Comparison of ENCODE assay signal across 1 cellular context in the genomic region with DNA sequence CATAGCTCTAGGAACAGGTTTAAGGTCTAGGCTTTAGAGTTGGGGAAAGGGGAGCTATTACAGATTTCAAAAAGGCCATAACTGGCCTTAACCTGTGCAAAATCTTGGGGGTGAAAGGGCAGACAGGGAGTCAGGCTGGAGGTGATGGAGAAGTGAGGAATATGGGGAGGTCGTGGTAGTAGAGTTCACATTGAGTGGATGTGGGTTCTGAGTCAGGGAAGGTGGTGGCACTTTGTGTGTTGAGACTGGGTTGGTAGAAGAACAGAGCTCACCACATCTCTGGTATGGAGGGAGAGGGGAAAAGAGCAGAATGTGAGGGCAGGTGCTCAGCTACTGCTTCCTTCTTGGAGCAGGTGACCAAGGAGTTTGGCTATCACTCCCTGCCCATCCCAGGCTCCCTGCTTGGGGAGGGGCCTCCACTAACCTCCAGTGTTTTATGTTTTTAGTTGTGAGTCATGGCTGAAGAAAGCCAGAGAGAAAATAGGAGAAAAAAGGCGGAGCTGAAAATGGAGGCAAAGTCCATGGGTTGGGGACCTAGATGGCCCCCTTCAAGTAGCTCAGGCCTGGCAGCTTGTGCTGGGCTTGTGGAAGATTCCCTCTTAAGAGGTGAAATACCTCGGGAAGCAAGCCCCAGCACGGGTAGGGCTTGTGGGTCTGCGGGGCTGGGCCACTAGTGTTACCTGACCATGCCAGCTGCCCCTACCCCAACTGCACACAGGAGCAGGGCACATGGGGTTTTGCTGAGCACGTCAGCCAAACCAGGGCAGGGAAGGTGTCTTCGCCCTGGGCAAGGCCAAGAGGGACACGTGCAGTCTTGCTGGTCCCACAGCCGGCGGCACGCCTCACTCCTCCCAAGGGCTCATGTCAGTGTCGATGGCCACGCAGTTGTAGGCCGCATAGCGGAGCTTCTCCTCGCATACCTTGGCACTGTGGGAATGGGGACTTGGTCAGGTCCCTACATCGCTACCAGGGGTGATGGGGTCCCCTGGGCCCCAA.
TF ChIP-seq lines count a peak whose summit lies in the region.

No MANE protein-coding gene starts in this region.

TF ChIP-seq in GM23338, 12 proteins besides CTCF, POLR2A, EP300 and RAD21:
- TF ChIP-seq, protein P1, sequence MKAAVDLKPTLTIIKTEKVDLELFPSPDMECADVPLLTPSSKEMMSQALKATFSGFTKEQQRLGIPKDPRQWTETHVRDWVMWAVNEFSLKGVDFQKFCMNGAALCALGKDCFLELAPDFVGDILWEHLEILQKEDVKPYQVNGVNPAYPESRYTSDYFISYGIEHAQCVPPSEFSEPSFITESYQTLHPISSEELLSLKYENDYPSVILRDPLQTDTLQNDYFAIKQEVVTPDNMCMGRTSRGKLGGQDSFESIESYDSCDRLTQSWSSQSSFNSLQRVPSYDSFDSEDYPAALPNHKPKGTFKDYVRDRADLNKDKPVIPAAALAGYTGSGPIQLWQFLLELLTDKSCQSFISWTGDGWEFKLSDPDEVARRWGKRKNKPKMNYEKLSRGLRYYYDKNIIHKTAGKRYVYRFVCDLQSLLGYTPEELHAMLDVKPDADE (IDR thresholded peaks at IDR 0.05), result no peak
